Comparison of ENCODE assay signal across 8 cellular contexts in genomic region chr15:37099321-37100108, GRCh38. TPM values are rescaled to one million over a fixed set of nuclear protein-coding genes. Genes with fewer than 3 reads are reported as not detected.
A peak's percentile ranks its signal among the peaks of the same experiment; 100 is the strongest.
DNase-seq lines count a peak whose midpoint lies in the region; TF ChIP-seq lines count a peak whose summit lies in the region.

No MANE protein-coding gene starts in this region.

- H3K36me3 Mint-ChIP-seq in activated naive CD4-positive, alpha-beta T cell treated with anti-CD3 and anti-CD28 coated beads for 36 hours (ENCODE audit: low read depth), result peaks cover 9% of the 10 kb centered on the region

- intact Hi-C loops in activated naive CD4-positive, alpha-beta T cell treated with anti-CD3 and anti-CD28 coated beads for 36 hours (cut with micrococcal nuclease), result loop anchor here (10.0 kb wide), 4 partner anchors 525 to 1585 kb away; partner anchors contain the start of genes CDIN1 and DPH6
- intact Hi-C loops in lower leg skin (cut with DNase I; ENCODE audit: low total_unique reads), result no loop called here

- TF ChIP-seq CTCF in brain microvascular endothelial cell (IDR thresholded peaks at IDR 0.05; ENCODE audit: low read depth, low read length, missing control alignments) (no peak), lower leg skin (IDR thresholded peaks at IDR 0.05) (no peak), tibial nerve (IDR thresholded peaks at IDR 0.05) (no peak)

- H3K4me1 ChIP-seq in tibial nerve, result peaks cover 0 to 71% (median 17%) of the 10 kb centered on the region in 4 donors

- no peak for DNase-seq in activated naive CD4-positive, alpha-beta T cell treated with anti-CD3 and anti-CD28 coated beads for 36 hours
- DNase-seq in activated naive CD4-positive, alpha-beta T cell treated with Interleukin-2 at 50 U/mL for 16 hours, result no peak
- DNase-seq in NCI-H2227 treated with DMSO at 0.1 percent for 48 hours (lab: John Stamatoyannopoulos, UW) (peak; percentile 40), brain microvascular endothelial cell (no peak), lower leg skin (ENCODE audit: low spot score in 2 of 2) (no peak), tibial nerve (ENCODE audit: low spot score in 2 of 2) (peak in 1 of 2 donors; percentile 37), Ammon's horn (ENCODE audit: low spot score) (no peak), GM19238 (ENCODE audit: insufficient read length, low spot score) (no peak)

- no peaks in the 10 kb centered on the region for H3K9me3 ChIP-seq in tibial nerve

- H3K27me3 ChIP-seq in brain microvascular endothelial cell (replicated peaks), result peaks cover 17% of the 10 kb centered on the region
- H3K27me3 ChIP-seq in tibial nerve, result peaks cover 0 to 92% of the 10 kb centered on the region in 2 donors

- H3K4me3 Mint-ChIP-seq in activated naive CD4-positive, alpha-beta T cell treated with anti-CD3 and anti-CD28 coated beads for 36 hours, result peak overlapping the region; percentile 89

- peak in 1 of 2 donors; percentile 17 for TF ChIP-seq EP300 in tibial nerve (IDR thresholded peaks at IDR 0.05)

- peak overlapping the region; percentile 94 for H3K4me3 ChIP-seq in brain microvascular endothelial cell (ENCODE audit: low read depth, low read length)
- peak overlapping the region; percentile 58 for H3K4me3 ChIP-seq in lower leg skin (ENCODE audit: low read depth, poor library complexity, severe bottlenecking)
- H3K4me3 ChIP-seq in tibial nerve, result peak overlapping the region; percentile 44 to 75 (median 59)

- H3K27ac ChIP-seq in brain microvascular endothelial cell (peak overlapping the region; percentile 60), tibial nerve (peak overlapping the region; percentile 75 to 89 (median 82))

- peaks cover 46% of the 10 kb centered on the region for H3K4me1 Mint-ChIP-seq in activated naive CD4-positive, alpha-beta T cell treated with anti-CD3 and anti-CD28 coated beads for 36 hours (ENCODE audit: low read depth)

- 1 to 2% methylated on average over 21 of the region's 21 CpGs for WGBS in lower leg skin, 2 donors
- 2 to 3% methylated on average over 21 of the region's 21 CpGs for WGBS in tibial nerve, 2 donors

- no peak for TF ChIP-seq POLR2A in lower leg skin (IDR thresholded peaks at IDR 0.05)
- no peak for TF ChIP-seq POLR2A in tibial nerve (IDR thresholded peaks at IDR 0.05)

- H3K9me3 Mint-ChIP-seq in activated naive CD4-positive, alpha-beta T cell treated with anti-CD3 and anti-CD28 coated beads for 36 hours, result peaks cover 5% of the 10 kb centered on the region

- H3K27ac Mint-ChIP-seq in activated naive CD4-positive, alpha-beta T cell treated with anti-CD3 and anti-CD28 coated beads for 36 hours, result no peak overlapping the region

- in situ Hi-C loops in brain microvascular endothelial cell (cut with HindIII; ENCODE audit: low pct_ligation_motif_present, low sequenced_read_pairs), result loop anchor here (10.0 to 25.0 kb wide), 2 partner anchors 215 to 1562 kb away; partner anchors contain the start of gene DPH6

- peaks cover 87% of the 10 kb centered on the region for H3K27me3 Mint-ChIP-seq in activated naive CD4-positive, alpha-beta T cell treated with anti-CD3 and anti-CD28 coated beads for 36 hours (ENCODE audit: low read depth)

- H3K36me3 ChIP-seq in brain microvascular endothelial cell (replicated peaks) (no peaks in the 10 kb centered on the region), tibial nerve (no peaks in the 10 kb centered on the region)

- CTCF ChIA-PET in activated naive CD4-positive, alpha-beta T cell treated with anti-CD3 and anti-CD28 coated beads for 36 hours (lab: Charles Lee), result no interaction called here

RNA-seq across cellular contexts. Expression of gene MEIS2, which starts 0.8 kb away (rescaled TPM):
- not detected for total RNA-seq in activated naive CD4-positive, alpha-beta T cell treated with anti-CD3 and anti-CD28 coated beads for 36 hours
- 10 to 100 TPM; 12.9 to 18.5 (median 15.8) TPM for total RNA-seq in lower leg skin
- total RNA-seq in tibial nerve, result 10 to 100 TPM in 3 of 4 donors, 1 to 10 TPM in 1; 9.4 to 15.7 (median 14.3) TPM

Comparison
In these comparisons a context has a peak if more than half of its experiments do, and no peak if none do; other contexts are left out.
1. RNA of gene MEIS2, which starts 0.8 kb away (total RNA-seq): 12.9 to 18.5 TPM in lower leg skin and 9.4 to 15.7 TPM in tibial nerve; not detected in activated naive CD4-positive, alpha-beta T cell treated with anti-CD3 and anti-CD28 coated beads for 36 hours; every median in the first group is over 10 times any median in the second.
2. Peak in every context shown above with its lines, with median percentiles within 50 percentile points of each other: H3K4me3 ChIP-seq.